8 cellular contexts compared by ENCODE assay signal in the genomic region with DNA sequence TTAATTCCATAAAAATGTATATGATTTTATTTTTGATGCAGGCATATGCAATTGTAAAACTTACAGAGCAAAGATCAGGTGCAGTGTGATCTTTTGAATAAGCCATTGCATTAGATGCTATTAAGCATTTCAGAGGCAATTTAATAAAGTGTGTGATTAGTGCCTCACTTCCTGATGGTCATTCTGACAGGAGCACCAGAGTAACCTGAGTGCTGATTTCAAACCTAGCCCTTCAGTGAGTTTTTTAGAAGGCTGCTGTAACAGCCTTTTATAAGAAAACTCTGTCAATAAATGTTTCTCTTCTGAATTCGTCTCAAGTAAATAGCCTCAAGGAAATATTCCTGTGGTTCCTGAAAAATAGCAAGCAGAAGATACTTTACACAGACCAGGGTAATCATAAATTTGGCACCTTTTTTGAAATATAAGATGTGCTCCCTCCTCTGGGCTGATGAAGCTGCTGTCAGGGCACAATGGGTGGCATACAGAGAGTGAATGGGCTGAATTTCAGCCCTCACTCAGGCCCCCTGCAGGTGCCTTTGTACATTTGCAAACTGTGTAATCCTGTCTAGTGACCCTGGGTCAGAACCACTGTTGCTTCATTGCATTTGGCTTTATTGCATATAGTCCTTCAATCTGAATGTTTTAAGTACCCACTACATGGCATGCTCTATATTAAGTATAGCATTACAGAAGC.
DNase-seq lines count a peak whose midpoint lies in the region; ATAC-seq and TF ChIP-seq lines count a peak whose summit lies in the region.

No MANE protein-coding gene starts in this region.

- H3K36me3 Mint-ChIP-seq in activated CD8-positive, alpha-beta T cell treated with anti-CD3 and anti-CD28 coated beads for 36 hours (ENCODE audit: low read depth) = no peaks in the 10 kb centered on the region
- H3K36me3 Mint-ChIP-seq in activated CD8-positive, alpha-beta T cell treated with anti-CD3 and anti-CD28 coated beads, Interleukin-2, amount 10 ng/mL, durations not matched to agents 7 days and 5 days (ENCODE audit: low read depth) = no peaks in the 10 kb centered on the region
- H3K36me3 Mint-ChIP-seq in CD4-positive, alpha-beta T cell (ENCODE audit: low read depth) = no peaks in the 10 kb centered on the region

- no peak overlapping the region for H3K4me2 ChIP-seq in smooth muscle cell

- peak; percentile 49 for ATAC-seq in activated CD8-positive, alpha-beta T cell treated with anti-CD3 and anti-CD28 coated beads for 36 hours
- no peak for ATAC-seq in activated CD8-positive, alpha-beta T cell treated with anti-CD3 and anti-CD28 coated beads, Interleukin-2, amount 10 ng/mL, durations not matched to agents 7 days and 5 days
- ATAC-seq in HG02870 (IDR thresholded peaks at IDR 0.05; ENCODE audit: unreplicated experiment) (peak; percentile 73), foreskin keratinocyte (peak; percentile 65), HG03175 (IDR thresholded peaks at IDR 0.05; ENCODE audit: unreplicated experiment) (no peak)
- ATAC-seq in CD4-positive, alpha-beta T cell (ENCODE audit: poor library complexity) = no peak

- POLR2A ChIA-PET in activated CD8-positive, alpha-beta T cell treated with anti-CD3 and anti-CD28 coated beads for 36 hours (lab: Charles Lee) = no interaction called here
- POLR2A ChIA-PET in activated CD8-positive, alpha-beta T cell treated with anti-CD3 and anti-CD28 coated beads, Interleukin-2, amount 10 ng/mL, durations not matched to agents 7 days and 5 days (lab: Charles Lee) = no interaction called here
- POLR2A ChIA-PET in CD4-positive, alpha-beta T cell (lab: Charles Lee) = no interaction called here

- peaks cover 2% of the 10 kb centered on the region for H3K27me3 Mint-ChIP-seq in activated CD8-positive, alpha-beta T cell treated with anti-CD3 and anti-CD28 coated beads for 36 hours
- H3K27me3 Mint-ChIP-seq in activated CD8-positive, alpha-beta T cell treated with anti-CD3 and anti-CD28 coated beads, Interleukin-2, amount 10 ng/mL, durations not matched to agents 7 days and 5 days (ENCODE audit: low read depth) = no peaks in the 10 kb centered on the region
- peaks cover 4% of the 10 kb centered on the region for H3K27me3 Mint-ChIP-seq in CD4-positive, alpha-beta T cell

- no peaks in the 10 kb centered on the region for H4K20me1 ChIP-seq in smooth muscle cell (ENCODE audit: low read depth)

- H3K4me3 ChIP-seq in NT2/D1 (ENCODE audit: insufficient read length, low read depth) = no peak overlapping the region
- no peak overlapping the region for H3K4me3 ChIP-seq in smooth muscle cell

- TF ChIP-seq CTCF in activated CD8-positive, alpha-beta T cell treated with anti-CD3 and anti-CD28 coated beads for 36 hours (IDR thresholded peaks at IDR 0.05) = peak; percentile 17
- TF ChIP-seq CTCF in foreskin keratinocyte (conservative IDR thresholded peaks at IDR 0.05) (peak; percentile 58), smooth muscle cell (IDR thresholded peaks at IDR 0.05; ENCODE audit: borderline replicate concordance, insufficient read depth, poor library complexity, severe bottlenecking) (no peak)
- no peak for TF ChIP-seq CTCF in CD4-positive, alpha-beta T cell (IDR thresholded peaks at IDR 0.05)

- peak; percentile 2 for DNase-seq in activated CD8-positive, alpha-beta T cell treated with anti-CD3 and anti-CD28 coated beads for 36 hours
- no peak for DNase-seq in activated CD8-positive, alpha-beta T cell treated with anti-CD3 and anti-CD28 coated beads, Interleukin-2, amount 10 ng/mL, durations not matched to agents 7 days and 5 days
- peak; percentile 20 for DNase-seq in NT2/D1 (ENCODE audit: low read depth, low spot score)
- DNase-seq in foreskin keratinocyte = peak in 1 of 2 donors; percentile 22
- no peak for DNase-seq in CD4-positive, alpha-beta T cell
- DNase-seq in smooth muscle cell (lab: John Stamatoyannopoulos, UW; ENCODE audit: unreplicated experiment) = no peak

- H3K9ac ChIP-seq in NT2/D1 (ENCODE audit: insufficient read length, low read depth) = no peak overlapping the region
- H3K9ac ChIP-seq in smooth muscle cell (ENCODE audit: low read depth) = no peak overlapping the region

- H3K27ac Mint-ChIP-seq in activated CD8-positive, alpha-beta T cell treated with anti-CD3 and anti-CD28 coated beads for 36 hours = no peak overlapping the region
- no peak overlapping the region for H3K27ac Mint-ChIP-seq in activated CD8-positive, alpha-beta T cell treated with anti-CD3 and anti-CD28 coated beads, Interleukin-2, amount 10 ng/mL, durations not matched to agents 7 days and 5 days
- H3K27ac Mint-ChIP-seq in CD4-positive, alpha-beta T cell = no peak overlapping the region

- H3K27ac ChIP-seq in foreskin keratinocyte = no peak overlapping the region
- no peak overlapping the region for H3K27ac ChIP-seq in CD4-positive, alpha-beta T cell (ENCODE audit: low read depth, low read length)
- H3K27ac ChIP-seq in smooth muscle cell (ENCODE audit: low read depth) = no peak overlapping the region

- H2AFZ ChIP-seq in smooth muscle cell (ENCODE audit: low read depth) = no peak overlapping the region

- H3K36me3 ChIP-seq in NT2/D1 (ENCODE audit: insufficient read depth, insufficient read length, low read length) = no peaks in the 10 kb centered on the region
- no peaks in the 10 kb centered on the region for H3K36me3 ChIP-seq in smooth muscle cell (ENCODE audit: low read depth)

- no peaks in the 10 kb centered on the region for H3K9me3 ChIP-seq in NT2/D1 (ENCODE audit: insufficient read depth, low read length)
- no peaks in the 10 kb centered on the region for H3K9me3 ChIP-seq in CD4-positive, alpha-beta T cell (ENCODE audit: control insufficient read depth, low read length)
- H3K9me3 ChIP-seq in smooth muscle cell (replicated peaks; ENCODE audit: low read depth) = no peaks in the 10 kb centered on the region

- H3K4me1 Mint-ChIP-seq in activated CD8-positive, alpha-beta T cell treated with anti-CD3 and anti-CD28 coated beads for 36 hours (ENCODE audit: low read depth) = no peaks in the 10 kb centered on the region
- no peaks in the 10 kb centered on the region for H3K4me1 Mint-ChIP-seq in activated CD8-positive, alpha-beta T cell treated with anti-CD3 and anti-CD28 coated beads, Interleukin-2, amount 10 ng/mL, durations not matched to agents 7 days and 5 days (ENCODE audit: low read depth)
- H3K4me1 Mint-ChIP-seq in CD4-positive, alpha-beta T cell (ENCODE audit: low read depth) = no peaks in the 10 kb centered on the region

- no peak overlapping the region for H3K4me3 Mint-ChIP-seq in activated CD8-positive, alpha-beta T cell treated with anti-CD3 and anti-CD28 coated beads for 36 hours
- no peak overlapping the region for H3K4me3 Mint-ChIP-seq in activated CD8-positive, alpha-beta T cell treated with anti-CD3 and anti-CD28 coated beads, Interleukin-2, amount 10 ng/mL, durations not matched to agents 7 days and 5 days
- no peak overlapping the region for H3K4me3 Mint-ChIP-seq in CD4-positive, alpha-beta T cell

- intact Hi-C loops in activated CD8-positive, alpha-beta T cell treated with anti-CD3 and anti-CD28 coated beads for 36 hours (cut with micrococcal nuclease) = no loop called here
- intact Hi-C loops in CD4-positive, alpha-beta T cell (cut with DNase I, micrococcal nuclease) = no loop called here

- H3K9me3 Mint-ChIP-seq in activated CD8-positive, alpha-beta T cell treated with anti-CD3 and anti-CD28 coated beads for 36 hours = no peaks in the 10 kb centered on the region
- no peaks in the 10 kb centered on the region for H3K9me3 Mint-ChIP-seq in activated CD8-positive, alpha-beta T cell treated with anti-CD3 and anti-CD28 coated beads, Interleukin-2, amount 10 ng/mL, durations not matched to agents 7 days and 5 days (ENCODE audit: insufficient read depth)
- H3K9me3 Mint-ChIP-seq in CD4-positive, alpha-beta T cell = no peaks in the 10 kb centered on the region

- H3K4me1 ChIP-seq in NT2/D1 (ENCODE audit: insufficient read depth, insufficient read length) (no peaks in the 10 kb centered on the region), foreskin keratinocyte (peaks cover 13% of the 10 kb centered on the region), smooth muscle cell (ENCODE audit: low read depth) (peaks cover 8% of the 10 kb centered on the region)

- H3K27me3 ChIP-seq in NT2/D1 (ENCODE audit: insufficient read depth, insufficient read length) (no peaks in the 10 kb centered on the region), foreskin keratinocyte (no peaks in the 10 kb centered on the region), smooth muscle cell (ENCODE audit: low read depth) (no peaks in the 10 kb centered on the region)
- H3K27me3 ChIP-seq in CD4-positive, alpha-beta T cell (ENCODE audit: control insufficient read depth, insufficient read depth, low read length) = no peaks in the 10 kb centered on the region

- H3K79me2 ChIP-seq in smooth muscle cell (ENCODE audit: low read depth) = no peaks in the 10 kb centered on the region

- 75% methylated on average over 1 of the region's 1 CpG for WGBS in smooth muscle cell (ENCODE audit: low lambda C conversion rate)

- H3F3A ChIP-seq in smooth muscle cell (ENCODE audit: low read depth) = no peaks in the 10 kb centered on the region

- CTCF ChIA-PET in activated CD8-positive, alpha-beta T cell treated with anti-CD3 and anti-CD28 coated beads for 36 hours (lab: Charles Lee) = no interaction called here
- CTCF ChIA-PET in activated CD8-positive, alpha-beta T cell treated with anti-CD3 and anti-CD28 coated beads, Interleukin-2, amount 10 ng/mL, durations not matched to agents 7 days and 5 days (lab: Charles Lee) = no interaction called here
- CTCF ChIA-PET in CD4-positive, alpha-beta T cell (lab: Charles Lee) = interaction anchor here (1.0 kb wide), 1 partner anchor 12 kb away, joined by 3 read pairs; no protein-coding TSS in a partner anchor

Comparison
In these comparisons a context has a peak if more than half of its experiments do, and no peak if none do; other contexts are left out.
1. ATAC-seq: peak in activated CD8-positive, alpha-beta T cell treated with anti-CD3 and anti-CD28 coated beads for 36 hours (single experiment), HG02870 (single experiment) and foreskin keratinocyte (single experiment); none in activated CD8-positive, alpha-beta T cell treated with anti-CD3 and anti-CD28 coated beads, Interleukin-2, amount 10 ng/mL, durations not matched to agents 7 days and 5 days (single experiment), CD4-positive, alpha-beta T cell (single experiment) and HG03175 (single experiment).
2. DNase-seq: peak in activated CD8-positive, alpha-beta T cell treated with anti-CD3 and anti-CD28 coated beads for 36 hours (single experiment) and NT2/D1 (single experiment); none in activated CD8-positive, alpha-beta T cell treated with anti-CD3 and anti-CD28 coated beads, Interleukin-2, amount 10 ng/mL, durations not matched to agents 7 days and 5 days (single experiment), CD4-positive, alpha-beta T cell (0 of 10) and smooth muscle cell (single experiment).
3. CTCF ChIP-seq: peak in activated CD8-positive, alpha-beta T cell treated with anti-CD3 and anti-CD28 coated beads for 36 hours (single experiment) and foreskin keratinocyte (single experiment); none in CD4-positive, alpha-beta T cell (single experiment) and smooth muscle cell (single experiment).